ENCODE assay signal across 16 cellular contexts in the genomic region with DNA sequence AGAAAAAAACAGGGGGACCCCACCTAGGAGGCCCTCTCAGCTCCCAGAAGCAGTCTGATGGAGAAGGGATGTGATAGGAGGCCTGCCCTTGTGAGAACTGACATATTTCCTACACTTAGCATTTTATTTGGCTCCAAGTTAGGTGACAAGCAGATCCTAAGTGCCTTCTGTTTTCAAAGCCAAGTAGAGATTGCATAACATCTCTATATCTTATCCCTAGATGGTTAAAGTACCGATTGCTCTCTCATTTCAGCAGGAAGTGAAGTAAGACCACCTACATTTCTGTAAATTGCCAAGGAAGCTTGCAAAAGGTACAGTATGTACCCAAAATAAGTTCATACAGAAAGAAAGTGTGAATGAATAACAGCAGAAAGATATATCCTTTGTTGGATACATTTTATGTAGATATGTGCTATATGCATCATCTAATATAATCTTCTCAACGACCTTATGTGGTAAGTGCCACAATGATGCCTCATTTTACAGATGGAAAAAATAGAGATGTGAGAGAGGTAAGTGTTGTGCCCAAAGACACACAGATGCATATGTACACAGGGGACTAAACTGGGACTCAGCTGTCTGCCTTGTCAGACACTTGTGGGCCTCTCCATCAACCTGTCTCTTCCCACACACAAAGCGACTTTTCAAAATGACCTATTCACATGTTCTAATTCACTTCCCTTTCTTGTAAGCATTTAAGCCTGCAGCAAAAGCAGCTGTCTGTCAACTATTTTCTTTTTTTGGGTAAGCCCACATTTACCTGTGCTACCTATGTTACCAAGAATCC. TPM values are rescaled to one million over a fixed set of nuclear protein-coding genes. Genes with fewer than 3 reads are reported as not detected.
DNase-seq lines count a peak whose midpoint lies in the region; ATAC-seq and TF ChIP-seq lines count a peak whose summit lies in the region.
"Had no signal": no experiment of that assay in that cellular context is flagged by ENCODE, and none has a peak within 500 bp of the region (broad histone marks: within the 10 kb centered on the region; RNA-seq: fewer than 3 reads in every experiment).

No MANE protein-coding gene starts in this region.

- H3K4me2 ChIP-seq in mammary epithelial cell (ENCODE audit: insufficient read depth, low read depth, low read length) = no peak overlapping the region

- H3K36me3 ChIP-seq in CD8-positive, alpha-beta T cell (ENCODE audit: insufficient read depth, low read length) = no peaks in the 10 kb centered on the region
- no peaks in the 10 kb centered on the region for H3K36me3 ChIP-seq in Peyer's patch
- H3K36me3 ChIP-seq in mammary epithelial cell (ENCODE audit: insufficient read depth, low read length) = no peaks in the 10 kb centered on the region
- H3K36me3 ChIP-seq: left lung, SJSA1 had no signal

- BruUV-seq in mammary epithelial cell (replicated peaks; lab: Mats Ljungman, UMichigan) = no TSS peak

- CTCF ChIA-PET in CD8-positive, alpha-beta T cell (lab: Charles Lee) = interaction anchor here (0.7 to 8.7 kb wide), 16 partner anchors 9 to 168 kb away, joined by 3 to 263 read pairs (median 7); no protein-coding TSS in a partner anchor
- CTCF ChIA-PET in mammary epithelial cell (lab: Charles Lee; ENCODE audit: low non-redundant PET) = interaction anchor here (0.6 kb wide), 1 partner anchor 74 kb away, joined by 4 read pairs; no protein-coding TSS in a partner anchor

- H3K27ac Mint-ChIP-seq in CD8-positive, alpha-beta T cell = peak overlapping the region; percentile 45
- H3K27ac Mint-ChIP-seq: activated B cell treated with CpG ODN at 0.5 μM for 24 hours, nephron progenitor cell had no signal

- H4K20me1 ChIP-seq in mammary epithelial cell (ENCODE audit: insufficient read depth, low read length) = no peaks in the 10 kb centered on the region

- no peak for ATAC-seq in CD8-positive, alpha-beta T cell
- ATAC-seq in GM19455 (IDR thresholded peaks at IDR 0.05; ENCODE audit: unreplicated experiment) = peak; percentile 1
- ATAC-seq in GM19397 (IDR thresholded peaks at IDR 0.05; ENCODE audit: unreplicated experiment) = no peak
- ATAC-seq: esophagus mucosa, left lung had no signal

- in situ Hi-C loops in mammary epithelial cell (cut with MboI; ENCODE audit: low sequenced_read_pairs in 2 of 2) = loop anchor here in 1 of 2 donors (25.0 kb wide), 1 partner anchor 279 kb away; no protein-coding TSS in a partner anchor

- H3K79me2 ChIP-seq in mammary epithelial cell (ENCODE audit: insufficient read depth, low read length) = no peaks in the 10 kb centered on the region

- no peak for TF ChIP-seq CTCF in CD8-positive, alpha-beta T cell (IDR thresholded peaks at IDR 0.05)
- TF ChIP-seq CTCF in Peyer's patch (IDR thresholded peaks at IDR 0.05) (no peak), mammary epithelial cell (conservative IDR thresholded peaks at IDR 0.05 in 1 of 2, IDR thresholded peaks at IDR 0.05 in 1 of 2; ENCODE audit: extremely low read depth in 1 of 2, insufficient read depth in 1 of 2, low read depth in 1 of 2, low read length in 2 of 2) (no peak)

- H3K27me3 ChIP-seq in CD8-positive, alpha-beta T cell (ENCODE audit: insufficient read depth, low read length) = no peaks in the 10 kb centered on the region
- H3K27me3 ChIP-seq in Peyer's patch = no peaks in the 10 kb centered on the region
- H3K27me3 ChIP-seq in mammary epithelial cell (ENCODE audit: insufficient read depth, low read length) = no peaks in the 10 kb centered on the region
- H3K27me3 ChIP-seq: left lung had no signal

- H2AFZ ChIP-seq in mammary epithelial cell (ENCODE audit: low read depth, low read length) = no peak overlapping the region

- TF ChIP-seq POLR2A in Peyer's patch (IDR thresholded peaks at IDR 0.05) = no peak

- H3K4me1 Mint-ChIP-seq in CD8-positive, alpha-beta T cell (ENCODE audit: low read depth) = peaks cover 59% of the 10 kb centered on the region

- DNase-seq in CD8-positive, alpha-beta T cell = no peak
- no peak for DNase-seq in Peyer's patch
- DNase-seq in germinal center (ENCODE audit: low spot score) = peak; percentile 24
- DNase-seq in D341Med (ENCODE audit: low spot score) = no peak
- no peak for DNase-seq in mammary epithelial cell
- DNase-seq in AG20443 (ENCODE audit: low spot score) = no peak
- DNase-seq: activated B cell treated with CpG ODN at 0.5 μM for 24 hours, cerebellar nuclear complex, hypothalamus, left lung, NCI-H1436, nephron progenitor cell had no signal

- no peaks in the 10 kb centered on the region for H3K36me3 Mint-ChIP-seq in CD8-positive, alpha-beta T cell

- no peak overlapping the region for H3K4me3 ChIP-seq in CD8-positive, alpha-beta T cell (ENCODE audit: low read depth, low read length)
- H3K4me3 ChIP-seq in Peyer's patch (no peak overlapping the region), mammary epithelial cell (replicated peaks in 1 of 3; ENCODE audit: insufficient read depth in 1 of 3, low read depth in 2 of 3, low read length in 3 of 3) (no peak overlapping the region)
- H3K4me3 ChIP-seq: left lung, SJSA1 had no signal

- H3K27ac ChIP-seq in CD8-positive, alpha-beta T cell (ENCODE audit: low read depth, low read length) = no peak overlapping the region
- H3K27ac ChIP-seq in Peyer's patch (peak overlapping the region; percentile 30 to 64 (median 48)), mammary epithelial cell (ENCODE audit: insufficient read depth, low read depth, low read length) (no peak overlapping the region)
- H3K27ac ChIP-seq: SJSA1 had no signal

- WGBS in mammary epithelial cell (ENCODE audit: low coverage, missing lambda C conversion rate) = 71% methylated on average over 3 of the region's 3 CpGs

- dilution Hi-C loops in mammary epithelial cell (cut with HindIII; ENCODE audit: low sequenced_read_pairs) = no loop called here

- POLR2A ChIA-PET in CD8-positive, alpha-beta T cell (lab: Charles Lee) = interaction anchor here (0.8 to 2.4 kb wide), 8 partner anchors 9 to 147 kb away, joined by 3 to 9 read pairs (median 4); no protein-coding TSS in a partner anchor

- H3K4me3 Mint-ChIP-seq in CD8-positive, alpha-beta T cell = no peak overlapping the region
- H3K4me3 Mint-ChIP-seq: activated B cell treated with CpG ODN at 0.5 μM for 24 hours, nephron progenitor cell had no signal

- H3K9me3 ChIP-seq in CD8-positive, alpha-beta T cell (ENCODE audit: low read length) = no peaks in the 10 kb centered on the region
- H3K9me3 ChIP-seq in Peyer's patch = no peaks in the 10 kb centered on the region
- H3K9me3 ChIP-seq in mammary epithelial cell (replicated peaks; ENCODE audit: insufficient read depth, low read length) = no peaks in the 10 kb centered on the region
- H3K9me3 ChIP-seq: left lung, SJSA1 had no signal

- no peak overlapping the region for H3K9ac ChIP-seq in mammary epithelial cell (ENCODE audit: insufficient read depth, low read length)

- H3K9me3 Mint-ChIP-seq in CD8-positive, alpha-beta T cell = no peaks in the 10 kb centered on the region
- H3K9me3 Mint-ChIP-seq: activated B cell treated with CpG ODN at 0.5 μM for 24 hours, nephron progenitor cell had no signal

- H3K4me1 ChIP-seq in CD8-positive, alpha-beta T cell (ENCODE audit: insufficient read depth, low read length) = peaks cover 56% of the 10 kb centered on the region
- no peaks in the 10 kb centered on the region for H3K4me1 ChIP-seq in Peyer's patch
- no peaks in the 10 kb centered on the region for H3K4me1 ChIP-seq in mammary epithelial cell (ENCODE audit: insufficient read depth, low read length)
- H3K4me1 ChIP-seq: SJSA1 had no signal

- H3K27me3 Mint-ChIP-seq in CD8-positive, alpha-beta T cell (ENCODE audit: low read depth) = no peaks in the 10 kb centered on the region
- H3K27me3 Mint-ChIP-seq: activated B cell treated with CpG ODN at 0.5 μM for 24 hours had no signal

- intact Hi-C loops in CD8-positive, alpha-beta T cell (cut with DNase I, micrococcal nuclease) = loop anchor here (5.0 to 10.0 kb wide), 2 partner anchors 717 to 719 kb away; a partner anchor contains a TSS
- intact Hi-C loops in mammary epithelial cell (cut with micrococcal nuclease) = loop anchor here (2.0 kb wide), 1 partner anchor 113 kb away; no protein-coding TSS in a partner anchor

RNA-seq across cellular contexts. Expression of a gene that starts 38.9 kb away (rescaled TPM):
- not detected for total RNA-seq in CD8-positive, alpha-beta T cell
- total RNA-seq in Peyer's patch (10 to 100 TPM in 1 of 4 donors, 1 to 10 TPM in 3; 5.7 to 10.2 (median 6.6) TPM), mammary epithelial cell (not detected)
- 0.36 TPM for polyA plus RNA-seq in mammary epithelial cell
- polyA minus RNA-seq in mammary epithelial cell = not detected

Comparison
In these comparisons a context has a peak if more than half of its experiments do, and no peak if none do; other contexts are left out.
1. H3K27ac ChIP-seq: peak in Peyer's patch (4 of 4); none in CD8-positive, alpha-beta T cell (single experiment) and mammary epithelial cell (single experiment).
2. RNA of a gene that starts 38.9 kb away (total RNA-seq): 5.7 to 10.2 TPM in Peyer's patch; not detected in mammary epithelial cell and not detected in CD8-positive, alpha-beta T cell; every median in the first group is over 4 times any median in the second.